In genomic region chr16:29794231-29794710, GRCh38 we compare ENCODE assay signal across 19 cellular contexts. TPM values are rescaled to one million over a fixed set of nuclear protein-coding genes. Genes with fewer than 3 reads are reported as not detected.
A peak's percentile ranks its signal among the peaks of the same experiment; 100 is the strongest.
DNase-seq lines count a peak whose midpoint lies in the region; ATAC-seq and TF ChIP-seq lines count a peak whose summit lies in the region.
"Had no signal": no experiment of that assay in that cellular context is flagged by ENCODE, and none has a peak within 500 bp of the region (broad histone marks: within the 10 kb centered on the region; RNA-seq: fewer than 3 reads in every experiment).

No MANE protein-coding gene starts in this region.

- peaks cover 28% of the 10 kb centered on the region; the same call in 1 of the 2 replicates for H4K20me1 ChIP-seq in DND-41 (ENCODE audit: insufficient read depth, low read length)

- no peak overlapping the region for H3K18ac ChIP-seq in trophoblast cell (ENCODE audit: low read length)

- H3K4me3 ChIP-seq in DND-41 (ENCODE audit: low read depth in 1 of 2, low read length in 2 of 2) (no peak overlapping the region), trophoblast cell (ENCODE audit: low read depth, low read length) (no peak overlapping the region), spleen (no peak overlapping the region)

- no peak overlapping the region for H3K9ac ChIP-seq in DND-41 (ENCODE audit: low read depth, low read length)
- no peak overlapping the region for H3K9ac ChIP-seq in trophoblast cell (ENCODE audit: low read length)

- H2BK5ac ChIP-seq in trophoblast cell (ENCODE audit: low read depth, low read length, poor library complexity): no peak overlapping the region

- peak overlapping the region; percentile 12 for H3K27ac Mint-ChIP-seq in T-helper 2 cell treated with Interferon-gamma antibody and Interleukin-4, amounts not matched to agents 5 μg/mL and 100 μg/mL, for 36 hours
- peak overlapping the region; percentile 13 for H3K27ac Mint-ChIP-seq in activated T-helper 1 cell treated with anti-CD3 and anti-CD28 coated beads, Interleukin-12 subunit alpha, Interleukin-12 subunit beta, Interleukin-2, Interleukin-4 antibody, amounts not matched to agents 30 ng/mL and 10 ng/mL and 1 ng/mL, durations not matched to agents 14 hours and 24 hours and 36 hours

- no peaks in the 10 kb centered on the region for H3K9me3 Mint-ChIP-seq in T-helper 2 cell treated with Interferon-gamma antibody and Interleukin-4, amounts not matched to agents 5 μg/mL and 100 μg/mL, for 36 hours
- H3K9me3 Mint-ChIP-seq in activated T-helper 1 cell treated with anti-CD3 and anti-CD28 coated beads, Interleukin-12 subunit alpha, Interleukin-12 subunit beta, Interleukin-2, Interleukin-4 antibody, amounts not matched to agents 30 ng/mL and 10 ng/mL and 1 ng/mL, durations not matched to agents 14 hours and 24 hours and 36 hours: no peaks in the 10 kb centered on the region

- no peak overlapping the region for H4K8ac ChIP-seq in trophoblast cell (ENCODE audit: low read depth, low read length)

- DNase-seq in T-helper 2 cell treated with Interferon-gamma antibody and Interleukin-4, amounts not matched to agents 5 μg/mL and 100 μg/mL, for 36 hours (ENCODE audit: low spot score): no peak
- DNase-seq in T-helper 2 cell (no peak), DND-41 (no peak), trophoblast cell (no peak), spleen (no peak)
- DNase-seq in activated T-helper 1 cell treated with anti-CD3 and anti-CD28 coated beads, Interleukin-12 subunit alpha, Interleukin-12 subunit beta, Interleukin-2, Interleukin-4 antibody, amounts not matched to agents 30 ng/mL and 10 ng/mL and 1 ng/mL, durations not matched to agents 14 hours and 24 hours and 36 hours (ENCODE audit: low spot score): no peak
- DNase-seq: ACHN, C1 segment of cervical spinal cord, EL, KBM-7, NCI-H1092 treated with DMSO at 0.1 percent for 48 hours, NCI-H1436 treated with DMSO at 0.1 percent for 48 hours, NCI-H1930 had no signal

- H3K79me2 ChIP-seq in DND-41 (ENCODE audit: insufficient read depth, low read length) (peaks cover 89% of the 10 kb centered on the region), trophoblast cell (ENCODE audit: control insufficient read depth, insufficient read depth, low read length, poor library complexity) (peaks cover 26% of the 10 kb centered on the region)

- H3K4me2 ChIP-seq in DND-41 (ENCODE audit: insufficient read depth, low read length) (peak overlapping the region; percentile 88; the same call in 1 of the 2 replicates), trophoblast cell (ENCODE audit: low read length) (no peak overlapping the region)

- peaks cover 39% of the 10 kb centered on the region for H3K4me1 ChIP-seq in DND-41 (ENCODE audit: insufficient read depth, low read length)
- H3K4me1 ChIP-seq in trophoblast cell (ENCODE audit: control insufficient read depth in 1 of 2, insufficient read depth in 2 of 2, low read length in 2 of 2): peaks cover 11 to 16% of the 10 kb centered on the region in 2 experiments
- H3K4me1 ChIP-seq in spleen: peaks cover 10 to 59% (median 31%) of the 10 kb centered on the region in 6 donors

- H3K27me3 Mint-ChIP-seq in T-helper 2 cell treated with Interferon-gamma antibody and Interleukin-4, amounts not matched to agents 5 μg/mL and 100 μg/mL, for 36 hours (ENCODE audit: low read depth): no peaks in the 10 kb centered on the region
- no peaks in the 10 kb centered on the region for H3K27me3 Mint-ChIP-seq in activated T-helper 1 cell treated with anti-CD3 and anti-CD28 coated beads, Interleukin-12 subunit alpha, Interleukin-12 subunit beta, Interleukin-2, Interleukin-4 antibody, amounts not matched to agents 30 ng/mL and 10 ng/mL and 1 ng/mL, durations not matched to agents 14 hours and 24 hours and 36 hours (ENCODE audit: insufficient read depth)

- no peak overlapping the region for H4K12ac ChIP-seq in trophoblast cell (ENCODE audit: low read depth, low read length)

- H3K36me3 ChIP-seq in DND-41 (ENCODE audit: insufficient read depth, low read length): peaks cover 79% of the 10 kb centered on the region
- H3K36me3 ChIP-seq in trophoblast cell (ENCODE audit: control insufficient read depth in 1 of 2, insufficient read depth in 2 of 2, low read length in 2 of 2): peaks cover 20 to 35% of the 10 kb centered on the region in 2 experiments
- H3K36me3 ChIP-seq in spleen: peaks cover 0 to 35% (median 26%) of the 10 kb centered on the region in 6 donors

- H3K4me3 Mint-ChIP-seq in T-helper 2 cell treated with Interferon-gamma antibody and Interleukin-4, amounts not matched to agents 5 μg/mL and 100 μg/mL, for 36 hours: no peak overlapping the region
- H3K4me3 Mint-ChIP-seq in activated T-helper 1 cell treated with anti-CD3 and anti-CD28 coated beads, Interleukin-12 subunit alpha, Interleukin-12 subunit beta, Interleukin-2, Interleukin-4 antibody, amounts not matched to agents 30 ng/mL and 10 ng/mL and 1 ng/mL, durations not matched to agents 14 hours and 24 hours and 36 hours: no peak overlapping the region

- H3K27ac ChIP-seq in DND-41 (ENCODE audit: low read length) (no peak overlapping the region), trophoblast cell (ENCODE audit: low read depth, low read length) (no peak overlapping the region), spleen (peak overlapping the region in 1 of 8 donors; percentile 3)
- H3K27ac ChIP-seq: 22Rv1 had no signal

- no peak overlapping the region for H2BK12ac ChIP-seq in trophoblast cell (ENCODE audit: low read length)

- peaks cover 33% of the 10 kb centered on the region for H3K4me1 Mint-ChIP-seq in T-helper 2 cell treated with Interferon-gamma antibody and Interleukin-4, amounts not matched to agents 5 μg/mL and 100 μg/mL, for 36 hours (ENCODE audit: low read depth)
- H3K4me1 Mint-ChIP-seq in activated T-helper 1 cell treated with anti-CD3 and anti-CD28 coated beads, Interleukin-12 subunit alpha, Interleukin-12 subunit beta, Interleukin-2, Interleukin-4 antibody, amounts not matched to agents 30 ng/mL and 10 ng/mL and 1 ng/mL, durations not matched to agents 14 hours and 24 hours and 36 hours (ENCODE audit: low read depth): peaks cover 41% of the 10 kb centered on the region

- H3K23ac ChIP-seq in trophoblast cell (ENCODE audit: low read length): no peak overlapping the region

- H3K27me3 ChIP-seq in DND-41 (ENCODE audit: insufficient read depth, low read length, poor library complexity) (no peaks in the 10 kb centered on the region), trophoblast cell (ENCODE audit: insufficient read depth, low read length) (no peaks in the 10 kb centered on the region), spleen (replicated peaks in 1 of 7) (no peaks in the 10 kb centered on the region)

- H3K36me3 Mint-ChIP-seq in T-helper 2 cell treated with Interferon-gamma antibody and Interleukin-4, amounts not matched to agents 5 μg/mL and 100 μg/mL, for 36 hours (ENCODE audit: low read depth): peaks cover 66% of the 10 kb centered on the region
- H3K36me3 Mint-ChIP-seq in activated T-helper 1 cell treated with anti-CD3 and anti-CD28 coated beads, Interleukin-12 subunit alpha, Interleukin-12 subunit beta, Interleukin-2, Interleukin-4 antibody, amounts not matched to agents 30 ng/mL and 10 ng/mL and 1 ng/mL, durations not matched to agents 14 hours and 24 hours and 36 hours (ENCODE audit: low read depth): peaks cover 49% of the 10 kb centered on the region

- no peak overlapping the region for H3K14ac ChIP-seq in trophoblast cell (ENCODE audit: low read length)

- H3K9me3 ChIP-seq in DND-41 (ENCODE audit: insufficient read depth, low read length, severe bottlenecking) (no peaks in the 10 kb centered on the region), trophoblast cell (ENCODE audit: insufficient read depth, low read depth, low read length) (no peaks in the 10 kb centered on the region), spleen (no peaks in the 10 kb centered on the region)

- no peak overlapping the region for H4K91ac ChIP-seq in trophoblast cell (ENCODE audit: low read depth, low read length)

- TF ChIP-seq CTCF in DND-41 (IDR thresholded peaks at IDR 0.05; ENCODE audit: borderline replicate concordance, extremely low read depth, low read length, poor library complexity, severe bottlenecking) (no peak), spleen (IDR thresholded peaks at IDR 0.05 in 8 of 11, conservative IDR thresholded peaks at IDR 0.05 in 3 of 11) (no peak)

- no peak overlapping the region for H2BK120ac ChIP-seq in trophoblast cell (ENCODE audit: insufficient read depth, low read length, poor library complexity)

- no peak overlapping the region for H2AK5ac ChIP-seq in trophoblast cell (ENCODE audit: low read length)

- no peak overlapping the region for H2AFZ ChIP-seq in DND-41 (ENCODE audit: low read depth, low read length)
- no peak overlapping the region for H2AFZ ChIP-seq in trophoblast cell (ENCODE audit: insufficient read depth, low read length, poor library complexity)

- ATAC-seq in DND-41 (ENCODE audit: insufficient read depth, low read depth) (no peak), HG03095 (IDR thresholded peaks at IDR 0.05; ENCODE audit: unreplicated experiment) (no peak), GM19395 (IDR thresholded peaks at IDR 0.05; ENCODE audit: unreplicated experiment) (no peak)
- ATAC-seq: Panc1, SK-N-SH treated with all-trans-retinoic acid at 6 μM for 48 hours had no signal

- WGBS in trophoblast cell (ENCODE audit: extremely low coverage, insufficient coverage, insufficient read length): no CpG with 5 or more reads among the region's 3 CpGs
- WGBS in spleen, 5 donors: 88 to 99% (median 96%) methylated on average over 3 of the region's 3 CpGs

- H3K79me1 ChIP-seq in trophoblast cell (ENCODE audit: low read length): peaks cover 11% of the 10 kb centered on the region

- intact Hi-C loops in activated T-helper 1 cell treated with anti-CD3 and anti-CD28 coated beads, Interleukin-12 subunit alpha, Interleukin-12 subunit beta, Interleukin-2, Interleukin-4 antibody, amounts not matched to agents 30 ng/mL and 10 ng/mL and 1 ng/mL, durations not matched to agents 14 hours and 24 hours and 36 hours (cut with micrococcal nuclease): loop anchor here (5.0 kb wide), 1 partner anchor 972 kb away; the partner anchor contains the start of gene ATXN2L
- intact Hi-C loops in spleen (cut with DNase I; ENCODE audit: low total_unique reads): no loop called here

- no peak for TF ChIP-seq POLR2A in spleen (IDR thresholded peaks at IDR 0.05)

- H3K4ac ChIP-seq in trophoblast cell (ENCODE audit: low read depth, low read length): peak overlapping the region; percentile 43

RNA-seq across cellular contexts. Expression of gene KIF22, which starts 3.7 kb away (rescaled TPM):
- 134 and 140 TPM in 2 replicates for total RNA-seq in activated T-helper 1 cell treated with anti-CD3 and anti-CD28 coated beads, Interleukin-12 subunit alpha, Interleukin-12 subunit beta, Interleukin-2, Interleukin-4 antibody, amounts not matched to agents 30 ng/mL and 10 ng/mL and 1 ng/mL, durations not matched to agents 14 hours and 24 hours and 36 hours
- 75.9 and 76.3 TPM in 2 replicates for polyA plus RNA-seq in trophoblast cell (2013)
- 10 to 100 TPM; 26.6 to 45.1 (median 36.2) TPM for total RNA-seq in spleen
- 10 to 100 TPM; 47.4 to 59.2 (median 56.4) TPM for polyA plus RNA-seq in spleen

RNA-seq across cellular contexts. Expression of gene MAZ, which starts 12.1 kb away (rescaled TPM):
- 365 and 380 TPM in 2 replicates for total RNA-seq in activated T-helper 1 cell treated with anti-CD3 and anti-CD28 coated beads, Interleukin-12 subunit alpha, Interleukin-12 subunit beta, Interleukin-2, Interleukin-4 antibody, amounts not matched to agents 30 ng/mL and 10 ng/mL and 1 ng/mL, durations not matched to agents 14 hours and 24 hours and 36 hours
- polyA plus RNA-seq in trophoblast cell (2013): 151 and 161 TPM in 2 replicates
- 100 to 1,000 TPM in 4 of 7 donors, 10 to 100 TPM in 3; 82.7 to 157 (median 125) TPM for total RNA-seq in spleen
- polyA plus RNA-seq in spleen: 100 to 1,000 TPM in 2 of 3 donors, 10 to 100 TPM in 1; 92.2 to 145 (median 100) TPM

RNA-seq across cellular contexts. Expression of gene ZG16, which starts 16.2 kb away (rescaled TPM):
- total RNA-seq in activated T-helper 1 cell treated with anti-CD3 and anti-CD28 coated beads, Interleukin-12 subunit alpha, Interleukin-12 subunit beta, Interleukin-2, Interleukin-4 antibody, amounts not matched to agents 30 ng/mL and 10 ng/mL and 1 ng/mL, durations not matched to agents 14 hours and 24 hours and 36 hours: not detected in 2 replicates
- polyA plus RNA-seq in trophoblast cell (2013): 0.01 and 0.05 TPM in 2 replicates
- total RNA-seq in spleen: not detected
- under 1 TPM in 2 of 3 donors, not detected in 1; 0.06 to 0.07 TPM for polyA plus RNA-seq in spleen
- total RNA-seq: NCI-H460 had no signal

RNA-seq across cellular contexts. Expression of gene PRRT2, which starts 17.7 kb away (rescaled TPM):
- total RNA-seq in activated T-helper 1 cell treated with anti-CD3 and anti-CD28 coated beads, Interleukin-12 subunit alpha, Interleukin-12 subunit beta, Interleukin-2, Interleukin-4 antibody, amounts not matched to agents 30 ng/mL and 10 ng/mL and 1 ng/mL, durations not matched to agents 14 hours and 24 hours and 36 hours: 1.0 and 1.3 TPM in 2 replicates
- 3.9 and 4.1 TPM in 2 replicates for polyA plus RNA-seq in trophoblast cell (2013)
- total RNA-seq in spleen: 1 to 10 TPM in 2 of 7 donors, under 1 TPM in 3, not detected in 2; 0.29 to 2.1 (median 0.77) TPM
- polyA plus RNA-seq in spleen: under 1 TPM; 0.15 to 0.67 (median 0.22) TPM

RNA-seq across cellular contexts. Expression of gene PAGR1, which starts 21.7 kb away (rescaled TPM):
- 29.2 and 30.8 TPM in 2 replicates for total RNA-seq in activated T-helper 1 cell treated with anti-CD3 and anti-CD28 coated beads, Interleukin-12 subunit alpha, Interleukin-12 subunit beta, Interleukin-2, Interleukin-4 antibody, amounts not matched to agents 30 ng/mL and 10 ng/mL and 1 ng/mL, durations not matched to agents 14 hours and 24 hours and 36 hours
- polyA plus RNA-seq in trophoblast cell (2013): 33.5 and 34.4 TPM in 2 replicates
- total RNA-seq in spleen: 10 to 100 TPM; 17.3 to 43.9 (median 23.6) TPM
- 10 to 100 TPM; 28.8 to 46.4 (median 37.9) TPM for polyA plus RNA-seq in spleen
